8 cellular contexts compared by ENCODE assay signal in the genomic region with DNA sequence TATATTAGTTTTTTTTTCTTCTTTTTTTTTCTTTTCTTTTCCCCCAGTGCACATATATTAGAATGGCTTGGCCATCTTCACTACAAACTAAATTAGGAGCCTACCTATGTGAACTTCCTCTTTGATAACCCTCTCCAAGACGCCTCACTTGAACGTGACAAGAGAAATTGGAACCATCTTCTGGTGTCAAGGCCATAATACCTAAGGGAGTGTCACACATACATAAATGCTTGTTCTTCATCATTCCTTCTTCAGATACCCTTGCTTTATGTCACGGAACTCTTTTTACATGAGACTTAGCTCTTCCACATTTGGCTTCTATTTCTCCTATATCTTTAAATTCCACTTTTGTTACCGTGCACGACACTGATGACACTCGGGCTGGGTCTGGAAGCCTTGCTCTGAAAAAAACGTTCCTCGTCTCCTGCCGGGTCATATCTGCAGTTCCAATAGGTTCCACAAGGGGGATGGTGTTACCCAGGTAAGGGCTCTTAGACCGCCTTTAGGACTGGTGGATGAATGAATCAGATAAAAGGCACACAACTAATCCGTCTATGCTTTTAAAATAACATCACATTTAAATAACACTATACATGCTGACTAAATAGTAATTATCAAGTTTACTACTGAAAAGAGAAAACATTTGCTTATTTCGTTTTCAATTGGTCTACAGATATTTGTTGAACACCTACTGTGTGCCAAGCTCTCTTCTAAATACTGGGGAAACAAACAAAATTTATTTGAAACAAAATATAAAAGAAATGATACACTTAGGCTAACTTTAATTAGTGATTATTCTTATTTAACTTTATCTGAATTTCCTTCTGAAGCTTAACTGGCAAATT. TPM values are rescaled to one million over a fixed set of nuclear protein-coding genes. Genes with fewer than 3 reads are reported as not detected.
DNase-seq lines count a peak whose midpoint lies in the region; ATAC-seq and TF ChIP-seq lines count a peak whose summit lies in the region.

No MANE protein-coding gene starts in this region.

- H3K27ac ChIP-seq in dorsolateral prefrontal cortex, result no peak overlapping the region

- H3K4me3 ChIP-seq in dorsolateral prefrontal cortex, result no peak overlapping the region

- peak; percentile 73 for ATAC-seq in HG02759 (IDR thresholded peaks at IDR 0.05; ENCODE audit: unreplicated experiment)

- H3K27ac Mint-ChIP-seq in activated CD4-positive, alpha-beta T cell treated with anti-CD3 and anti-CD28 coated beads, Interleukin-2, amount 10 ng/mL, durations not matched to agents 24 days and 14 days, result no peak overlapping the region

- H3K36me3 Mint-ChIP-seq in activated CD4-positive, alpha-beta T cell treated with anti-CD3 and anti-CD28 coated beads, Interleukin-2, amount 10 ng/mL, durations not matched to agents 24 days and 14 days (ENCODE audit: low read depth), result no peaks in the 10 kb centered on the region

- no peak overlapping the region for H3K4me3 Mint-ChIP-seq in activated CD4-positive, alpha-beta T cell treated with anti-CD3 and anti-CD28 coated beads, Interleukin-2, amount 10 ng/mL, durations not matched to agents 24 days and 14 days

- H3K9me3 Mint-ChIP-seq in activated CD4-positive, alpha-beta T cell treated with anti-CD3 and anti-CD28 coated beads, Interleukin-2, amount 10 ng/mL, durations not matched to agents 24 days and 14 days, result no peaks in the 10 kb centered on the region

- peak in 45 of 56 donors; percentile 12 to 52 (median 34) for TF ChIP-seq CTCF in dorsolateral prefrontal cortex (IDR thresholded peaks at IDR 0.05 in 54 of 56, conservative IDR thresholded peaks at IDR 0.05 in 2 of 56; ENCODE audit: low read depth in 1 of 56, partially characterized antibody in 56 of 56)

- DNase-seq in SKM-1 (lab: John Stamatoyannopoulos, UW; ENCODE audit: unreplicated experiment) (peak; percentile 1), SKM-1 treated with dmso at 0.1 percent for 144 hours (lab: John Stamatoyannopoulos, UW; ENCODE audit: unreplicated experiment) (no peak), NCI-H2171 (lab: John Stamatoyannopoulos, UW) (peak; percentile 10), dorsolateral prefrontal cortex (no peak), myocyte (ENCODE audit: low read depth) (peak; percentile 59), superior temporal gyrus (ENCODE audit: extremely low spot score) (peak; percentile 7)
- DNase-seq in activated CD4-positive, alpha-beta T cell treated with anti-CD3 and anti-CD28 coated beads, Interleukin-2, amount 10 ng/mL, durations not matched to agents 24 days and 14 days, result peak; percentile 88

- H3K4me1 Mint-ChIP-seq in activated CD4-positive, alpha-beta T cell treated with anti-CD3 and anti-CD28 coated beads, Interleukin-2, amount 10 ng/mL, durations not matched to agents 24 days and 14 days, result peaks cover 4% of the 10 kb centered on the region

- intact Hi-C loops in activated CD4-positive, alpha-beta T cell treated with anti-CD3 and anti-CD28 coated beads, Interleukin-2, amount 10 ng/mL, durations not matched to agents 24 days and 14 days (cut with micrococcal nuclease), result loop anchor here (1.0 to 2.0 kb wide), 2 partner anchors 66 to 238 kb away; no protein-coding TSS in a partner anchor
- intact Hi-C loops in dorsolateral prefrontal cortex (cut with DNase I), result no loop called here

- peaks cover 0 to 50% (median 11%) of the 10 kb centered on the region in 45 donors for H3K27me3 ChIP-seq in dorsolateral prefrontal cortex

- H3K27me3 Mint-ChIP-seq in activated CD4-positive, alpha-beta T cell treated with anti-CD3 and anti-CD28 coated beads, Interleukin-2, amount 10 ng/mL, durations not matched to agents 24 days and 14 days, result peaks cover 12% of the 10 kb centered on the region

RNA-seq across cellular contexts. Expression of a gene that starts 19.9 kb away (rescaled TPM):
- total RNA-seq in activated CD4-positive, alpha-beta T cell treated with anti-CD3 and anti-CD28 coated beads, Interleukin-2, amount 10 ng/mL, durations not matched to agents 24 days and 14 days, result not detected in 2 replicates
- total RNA-seq in dorsolateral prefrontal cortex, result not detected
- total RNA-seq in myocyte, result not detected in 2 replicates
- polyA plus RNA-seq in myocyte (2012), result not detected

RNA-seq across cellular contexts. Expression of a gene that starts 37.3 kb away (rescaled TPM):
- total RNA-seq in activated CD4-positive, alpha-beta T cell treated with anti-CD3 and anti-CD28 coated beads, Interleukin-2, amount 10 ng/mL, durations not matched to agents 24 days and 14 days, result not detected in 2 replicates
- total RNA-seq in dorsolateral prefrontal cortex (not detected), myocyte (not detected in 2 replicates)
- polyA plus RNA-seq in myocyte (2012), result not detected

Comparison
In these comparisons a context has a peak if more than half of its experiments do, and no peak if none do; other contexts are left out.
1. DNase-seq: peak in SKM-1 (single experiment), NCI-H2171 (single experiment), activated CD4-positive, alpha-beta T cell treated with anti-CD3 and anti-CD28 coated beads, Interleukin-2, amount 10 ng/mL, durations not matched to agents 24 days and 14 days (single experiment), myocyte (single experiment) and superior temporal gyrus (single experiment); none in SKM-1 treated with dmso at 0.1 percent for 144 hours (single experiment) and dorsolateral prefrontal cortex (0 of 10).